ENCODE assay signal across 6 cellular contexts in genomic region chr5:29587806-29588205, GRCh38.
"Had no signal": no experiment of that assay in that cellular context is flagged by ENCODE, and none has a peak within 500 bp of the region (broad histone marks: within the 10 kb centered on the region; RNA-seq: fewer than 3 reads in every experiment).

No MANE protein-coding gene starts in this region.

- ATAC-seq: HepG2, K562 had no signal

- H3K27ac ChIP-seq: HL-60 had no signal

- DNase-seq: IMR-90, KBM-7 had no signal

- FAIRE-seq: HepG2, HTR-8/SVneo, K562 had no signal

- H3K4me3 ChIP-seq: K562 had no signal
